ENCODE assay signal across 2 cellular contexts in genomic region chr6:79385333-79385732, GRCh38.
TF ChIP-seq lines count a peak whose summit lies in the region.

No MANE protein-coding gene starts in this region.

TF ChIP-seq in endothelial cell of umbilical vein, 7 proteins besides CTCF, POLR2A, EP300 and RAD21 (continued from another document):
- no peak for TF ChIP-seq MAX (IDR thresholded peaks at IDR 0.05; ENCODE audit: insufficient read depth, insufficient read length)
- peak; percentile 8 for TF ChIP-seq GATA2 (IDR thresholded peaks at IDR 0.05; ENCODE audit: insufficient read depth, insufficient read length, low read depth, low read length)
- no peak for TF ChIP-seq JUN (IDR thresholded peaks at IDR 0.05; ENCODE audit: borderline replicate concordance, insufficient read depth, insufficient read length, low read depth)

TF ChIP-seq in SK-N-SH treated with all-trans-retinoic acid at 6 μM for 48 hours, 23 proteins besides CTCF, POLR2A, EP300 and RAD21 (continued from another document):
- TF ChIP-seq CSRNP3 (CRISPR knock-in tag; IDR thresholded peaks at IDR 0.05) (no peak), ARNTL (CRISPR knock-in tag; IDR thresholded peaks at IDR 0.05; ENCODE audit: borderline replicate concordance, low read depth) (no peak), ZFP3 (CRISPR knock-in tag; IDR thresholded peaks at IDR 0.05) (no peak), OSR1 (CRISPR knock-in tag; IDR thresholded peaks at IDR 0.05) (no peak), BACH2 (CRISPR knock-in tag; IDR thresholded peaks at IDR 0.05; ENCODE audit: borderline replicate concordance) (no peak), TOX (CRISPR knock-in tag; IDR thresholded peaks at IDR 0.05; ENCODE audit: borderline replicate concordance) (no peak), ZC3H10 (CRISPR knock-in tag; IDR thresholded peaks at IDR 0.05) (no peak), RARB (CRISPR knock-in tag; IDR thresholded peaks at IDR 0.05) (no peak), ISL1 (CRISPR knock-in tag; IDR thresholded peaks at IDR 0.05) (no peak), PATZ1 (CRISPR knock-in tag; IDR thresholded peaks at IDR 0.05; ENCODE audit: borderline replicate concordance) (no peak), PPARA (CRISPR knock-in tag; IDR thresholded peaks at IDR 0.05; ENCODE audit: borderline replicate concordance) (no peak), ZNF70 (CRISPR knock-in tag; IDR thresholded peaks at IDR 0.05) (no peak), ZNF565 (CRISPR knock-in tag; conservative IDR thresholded peaks at IDR 0.05; ENCODE audit: low read depth) (no peak), ZFP30 (CRISPR knock-in tag; IDR thresholded peaks at IDR 0.05) (no peak), ZNF8 (CRISPR knock-in tag; IDR thresholded peaks at IDR 0.05) (no peak), CREB5 (CRISPR knock-in tag; IDR thresholded peaks at IDR 0.05; ENCODE audit: low read depth) (no peak), ESRRG (CRISPR knock-in tag; IDR thresholded peaks at IDR 0.05) (no peak)
